In genomic region chr10:36519909-36520308, GRCh38 we compare ENCODE assay signal across 8 cellular contexts.
"Had no signal": no experiment of that assay in that cellular context is flagged by ENCODE, and none has a peak within 500 bp of the region (broad histone marks: within the 10 kb centered on the region; RNA-seq: fewer than 3 reads in every experiment).

No MANE protein-coding gene starts in this region.

- ATAC-seq: GM12878 had no signal

- FAIRE-seq: G401.6, GM12878, GM12891, GM12892, GM18507, GM19239 had no signal

- H3K4me3 ChIP-seq: GM12878 had no signal

- DNase-seq: GDM1, GF-D8 had no signal
